Comparison of ENCODE assay signal across 19 cellular contexts in the genomic region with DNA sequence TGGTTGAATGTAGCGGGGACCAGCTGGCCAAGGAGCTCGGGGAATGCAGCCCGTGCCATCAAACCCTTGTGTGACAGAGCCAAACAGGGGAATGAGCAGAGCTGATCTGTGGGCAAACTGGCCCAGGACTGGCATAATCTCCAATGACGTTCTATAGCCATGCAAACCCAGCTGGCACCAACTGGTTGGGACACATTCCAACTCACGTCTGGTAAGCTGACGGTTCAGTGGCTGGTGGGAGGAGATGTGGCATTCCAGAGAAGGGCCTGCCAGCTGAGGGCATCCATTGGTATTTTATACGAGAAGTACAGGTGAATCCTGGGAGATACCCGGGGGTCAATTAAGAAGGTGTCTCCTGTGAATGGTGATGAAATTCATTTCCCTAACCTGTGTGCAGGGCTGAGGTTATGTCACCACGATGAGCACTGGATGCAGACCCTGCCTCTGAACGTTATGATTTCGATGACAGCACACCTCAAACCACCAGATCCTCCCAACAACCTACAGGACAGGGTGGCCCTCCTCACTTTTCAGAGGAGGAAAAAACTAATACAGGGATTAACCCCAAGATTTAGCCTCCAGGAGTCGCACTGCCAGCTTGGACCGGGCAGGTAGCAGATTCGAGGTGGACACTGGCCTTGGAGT. TPM values are rescaled to one million over a fixed set of nuclear protein-coding genes. Genes with fewer than 3 reads are reported as not detected.
DNase-seq lines count a peak whose midpoint lies in the region; ATAC-seq and TF ChIP-seq lines count a peak whose summit lies in the region.
"Had no signal": no experiment of that assay in that cellular context is flagged by ENCODE, and none has a peak within 500 bp of the region (broad histone marks: within the 10 kb centered on the region; RNA-seq: fewer than 3 reads in every experiment).

No MANE protein-coding gene starts in this region.

- H3K36me3 Mint-ChIP-seq in stimulated activated naive CD8-positive, alpha-beta T cell treated with anti-CD3 and anti-CD28 coated beads, Interleukin-15, Interleukin-2, amounts not matched to agents 100 ng/mL and 50 ng/mL, for 24 hours (ENCODE audit: low read depth), result peaks cover 14% of the 10 kb centered on the region
- no peaks in the 10 kb centered on the region for H3K36me3 Mint-ChIP-seq in T-helper 17 cell (ENCODE audit: low read depth)
- H3K36me3 Mint-ChIP-seq: memory B cell had no signal

- no peak overlapping the region for H3K4me3 ChIP-seq in foreskin fibroblast (ENCODE audit: low read depth in 1 of 2, low read length in 2 of 2)
- H3K4me3 ChIP-seq: psoas muscle, thoracic aorta had no signal

- peak overlapping the region; percentile 98 for H3K27ac Mint-ChIP-seq in stimulated activated naive CD8-positive, alpha-beta T cell treated with anti-CD3 and anti-CD28 coated beads, Interleukin-15, Interleukin-2, amounts not matched to agents 100 ng/mL and 50 ng/mL, for 24 hours
- H3K27ac Mint-ChIP-seq in T-helper 17 cell, result peak overlapping the region; percentile 82
- peak overlapping the region; percentile 69 to 91 for H3K27ac Mint-ChIP-seq in stimulated activated naive CD8-positive, alpha-beta T cell treated with anti-CD3 and anti-CD28 coated beads, Interleukin-15, amount 100 ng/mL, for 72 hours

- peaks cover under 1% of the 10 kb centered on the region for H3K9me3 Mint-ChIP-seq in stimulated activated naive CD8-positive, alpha-beta T cell treated with anti-CD3 and anti-CD28 coated beads, Interleukin-15, Interleukin-2, amounts not matched to agents 100 ng/mL and 50 ng/mL, for 24 hours
- peaks cover under 1 to 2% of the 10 kb centered on the region in 2 donors for H3K9me3 Mint-ChIP-seq in stimulated activated naive CD8-positive, alpha-beta T cell treated with anti-CD3 and anti-CD28 coated beads, Interleukin-15, amount 100 ng/mL, for 72 hours
- H3K9me3 Mint-ChIP-seq: activated T-cell treated with anti-CD3 and anti-CD28 coated beads, Interleukin-2, amount 50 U/mL, for 72 hours; memory B cell had no signal

- H3K9me3 ChIP-seq in T-helper 17 cell (ENCODE audit: control insufficient read depth, low read length, poor library complexity, severe bottlenecking), result no peaks in the 10 kb centered on the region
- H3K9me3 ChIP-seq: psoas muscle had no signal

- peak overlapping the region; percentile 83 for H3K4me3 Mint-ChIP-seq in stimulated activated naive CD8-positive, alpha-beta T cell treated with anti-CD3 and anti-CD28 coated beads, Interleukin-15, Interleukin-2, amounts not matched to agents 100 ng/mL and 50 ng/mL, for 24 hours
- no peak overlapping the region for H3K4me3 Mint-ChIP-seq in T-helper 17 cell
- peak overlapping the region; percentile 75 to 87 for H3K4me3 Mint-ChIP-seq in stimulated activated naive CD8-positive, alpha-beta T cell treated with anti-CD3 and anti-CD28 coated beads, Interleukin-15, amount 100 ng/mL, for 72 hours
- H3K4me3 Mint-ChIP-seq: memory B cell had no signal

- no peak for ATAC-seq in stimulated activated naive CD8-positive, alpha-beta T cell treated with anti-CD3 and anti-CD28 coated beads, Interleukin-15, Interleukin-2, amounts not matched to agents 100 U/mL and 50 U/mL, for 24 hours
- ATAC-seq in T-helper 17 cell (no peak), HG03520 (IDR thresholded peaks at IDR 0.05; ENCODE audit: unreplicated experiment) (no peak), GM21717 (IDR thresholded peaks at IDR 0.05; ENCODE audit: unreplicated experiment) (no peak)
- ATAC-seq in stimulated activated naive CD8-positive, alpha-beta T cell treated with anti-CD3 and anti-CD28 coated beads, Interleukin-15, amount 100 ng/mL, for 72 hours, result no peak
- ATAC-seq: activated T-cell treated with anti-CD3 and anti-CD28 coated beads, Interleukin-2, amount 50 U/mL, for 72 hours; Panc1; psoas muscle had no signal

- H3K27me3 Mint-ChIP-seq in stimulated activated naive CD8-positive, alpha-beta T cell treated with anti-CD3 and anti-CD28 coated beads, Interleukin-15, Interleukin-2, amounts not matched to agents 100 ng/mL and 50 ng/mL, for 24 hours, result no peaks in the 10 kb centered on the region
- no peaks in the 10 kb centered on the region for H3K27me3 Mint-ChIP-seq in T-helper 17 cell
- H3K27me3 Mint-ChIP-seq in stimulated activated naive CD8-positive, alpha-beta T cell treated with anti-CD3 and anti-CD28 coated beads, Interleukin-15, amount 100 ng/mL, for 72 hours, result no peaks in the 10 kb centered on the region
- H3K27me3 Mint-ChIP-seq: memory B cell had no signal

- no peak for DNase-seq in stimulated activated naive CD8-positive, alpha-beta T cell treated with anti-CD3 and anti-CD28 coated beads, Interleukin-15, Interleukin-2, amounts not matched to agents 100 U/mL and 50 U/mL, for 24 hours
- DNase-seq in T-helper 17 cell (no peak), iPS-NIHi11 (ENCODE audit: low spot score) (peak; percentile 41), foreskin fibroblast (no peak)
- peak in 1 of 2 donors; percentile 64 for DNase-seq in stimulated activated naive CD8-positive, alpha-beta T cell treated with anti-CD3 and anti-CD28 coated beads, Interleukin-15, amount 100 ng/mL, for 72 hours
- DNase-seq: activated CD4-positive, alpha-beta T cell treated with anti-CD3 and anti-CD28 coated beads, Interleukin-2, amount 50 U/mL, for 48 hours; activated T-cell treated with anti-CD3 and anti-CD28 coated beads, Interleukin-2, amount 50 U/mL, for 72 hours; central memory CD4-positive, alpha-beta T cell; islet precursor cell; MM.1S; NCI-H146; NCI-H774 had no signal

- H3K4me1 Mint-ChIP-seq in stimulated activated naive CD8-positive, alpha-beta T cell treated with anti-CD3 and anti-CD28 coated beads, Interleukin-15, Interleukin-2, amounts not matched to agents 100 ng/mL and 50 ng/mL, for 24 hours (ENCODE audit: low read depth), result peaks cover 91% of the 10 kb centered on the region
- H3K4me1 Mint-ChIP-seq in T-helper 17 cell, result peaks cover 32% of the 10 kb centered on the region
- H3K4me1 Mint-ChIP-seq in stimulated activated naive CD8-positive, alpha-beta T cell treated with anti-CD3 and anti-CD28 coated beads, Interleukin-15, amount 100 ng/mL, for 72 hours, result peaks cover 87% of the 10 kb centered on the region

- TF ChIP-seq CTCF in foreskin fibroblast (IDR thresholded peaks at IDR 0.05; ENCODE audit: low read depth, low read length), result no peak

RNA-seq across cellular contexts. Expression of a gene that starts 39.0 kb away (rescaled TPM):
- 100 to 1,000 TPM; 186 to 243 TPM for total RNA-seq in T-helper 17 cell
